Comparison of ENCODE assay signal across 8 cellular contexts in genomic region chr13:98476538-98476966, GRCh38.
DNase-seq lines count a peak whose midpoint lies in the region; ATAC-seq and TF ChIP-seq lines count a peak whose summit lies in the region.

No MANE protein-coding gene starts in this region.

- H3K4me1 ChIP-seq in cardiac muscle cell (ENCODE audit: low read depth) (peaks cover 52% of the 10 kb centered on the region), SJCRH30 (peaks cover 16% of the 10 kb centered on the region)

- peak overlapping the region; percentile 25 for H3K27ac ChIP-seq in cardiac muscle cell
- no peak overlapping the region for H3K27ac ChIP-seq in SJCRH30

- no peaks in the 10 kb centered on the region for H3K27me3 ChIP-seq in cardiac muscle cell
- no peaks in the 10 kb centered on the region for H3K27me3 ChIP-seq in SJCRH30

- ATAC-seq in GM18511 (IDR thresholded peaks at IDR 0.05; ENCODE audit: unreplicated experiment) (peak; percentile 96), HG02943 (IDR thresholded peaks at IDR 0.05; ENCODE audit: low read depth, unreplicated experiment) (peak; percentile 92)

- no peak for TF ChIP-seq CTCF in cardiac muscle cell (IDR thresholded peaks at IDR 0.05; ENCODE audit: low read depth, low read length)

- H3K36me3 ChIP-seq in cardiac muscle cell (no peaks in the 10 kb centered on the region), SJCRH30 (peaks cover 2% of the 10 kb centered on the region; the same call in 1 of the 2 replicates)

- peak; percentile 74 to 80 for DNase-seq in activated T-helper 1 cell treated with anti-CD3 and anti-CD28 coated beads, Interleukin-2, amount 50 U/mL, for 16 hours (ENCODE audit: low read depth in 1 of 2, low spot score in 1 of 2)
- peak in 1 of 2 donors; percentile 82 for DNase-seq in cardiac muscle cell (ENCODE audit: low read depth in 1 of 2, low spot score in 1 of 2)
- DNase-seq in stimulated activated CD4-positive, alpha-beta T cell treated with anti-CD3 and anti-CD28 coated beads, Interleukin-12 subunit alpha, Interleukin-12 subunit beta, amount 100 ng/mL, for 4 hours = peak; percentile 72
- DNase-seq in NCI-H774 (lab: John Stamatoyannopoulos, UW) = no peak
- no peak for DNase-seq in SJCRH30

- no peaks in the 10 kb centered on the region for H3K9me3 ChIP-seq in cardiac muscle cell (ENCODE audit: low read depth)
- H3K9me3 ChIP-seq in SJCRH30 (replicated peaks) = no peaks in the 10 kb centered on the region

- H3K4me3 ChIP-seq in cardiac muscle cell (no peak overlapping the region), SJCRH30 (no peak overlapping the region)

TF ChIP-seq in PFSK-1, 5 proteins besides CTCF, POLR2A, EP300 and RAD21:
- no peak for TF ChIP-seq POLR2AphosphoS5 (IDR thresholded peaks at IDR 0.05; ENCODE audit: low read depth, low read length)
- TF ChIP-seq FOXP2 (optimal IDR thresholded peaks at IDR 0.05; ENCODE audit: borderline replicate concordance, extremely low read depth, extremely low read length, insufficient read depth) = peak; percentile 76

Comparison
In these comparisons a context has a peak if more than half of its experiments do, and no peak if none do; other contexts are left out.
1. DNase-seq: peak in activated T-helper 1 cell treated with anti-CD3 and anti-CD28 coated beads, Interleukin-2, amount 50 U/mL, for 16 hours (2 of 2) and stimulated activated CD4-positive, alpha-beta T cell treated with anti-CD3 and anti-CD28 coated beads, Interleukin-12 subunit alpha, Interleukin-12 subunit beta, amount 100 ng/mL, for 4 hours (single experiment); none in NCI-H774 (single experiment) and SJCRH30 (0 of 2).